In the genomic region with DNA sequence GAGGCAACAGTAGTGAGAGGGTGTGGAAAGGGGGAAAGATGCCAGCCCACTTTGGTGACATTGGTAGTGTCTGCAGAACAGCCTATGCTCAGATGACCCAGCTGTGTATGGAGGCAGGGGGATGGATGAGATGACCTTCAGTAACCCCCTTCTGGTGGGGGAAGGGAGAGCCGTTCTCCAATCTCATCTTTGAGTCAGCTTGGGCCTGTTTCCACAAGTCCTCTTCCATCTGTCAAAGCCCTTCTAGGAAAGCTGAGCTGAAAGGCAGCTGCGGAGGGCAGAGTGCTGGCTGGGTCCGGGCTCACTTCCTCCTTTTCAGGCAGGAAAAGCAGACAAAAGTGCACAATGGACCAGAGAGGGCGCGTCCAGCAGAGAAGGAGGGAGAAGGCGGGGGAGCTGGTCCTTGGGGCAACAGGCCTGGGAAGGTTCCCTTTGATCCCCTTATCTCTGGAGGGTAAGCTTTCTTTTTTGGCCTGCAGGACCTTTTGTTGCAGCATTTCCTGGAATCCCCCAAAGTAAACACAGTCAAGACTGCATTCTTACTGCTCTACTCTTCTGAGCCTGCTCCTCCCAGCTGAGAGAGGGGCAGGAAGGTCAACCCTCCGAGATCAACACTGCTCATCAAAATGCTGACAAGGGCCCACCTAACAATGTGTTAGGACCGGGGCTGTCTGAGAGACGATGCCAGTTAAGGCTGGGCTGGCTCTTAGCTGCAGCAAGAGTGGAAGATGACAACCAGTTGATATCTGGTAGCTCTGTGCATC, we compare ENCODE assay signal across 8 cellular contexts. TPM values are rescaled to one million over a fixed set of nuclear protein-coding genes. Genes with fewer than 3 reads are reported as not detected.
A peak's percentile ranks its signal among the peaks of the same experiment; 100 is the strongest.
DNase-seq lines count a peak whose midpoint lies in the region; ATAC-seq and TF ChIP-seq lines count a peak whose summit lies in the region.

No MANE protein-coding gene starts in this region.

- CTCF ChIA-PET in IMR-90 (lab: Yijun Ruan, JAX) (no interaction called here), WTC11 (lab: Charles Lee) (interaction anchor here (0.6 to 2.1 kb wide), 8 partner anchors 25 to 607 kb away, joined by 3 to 12 read pairs (median 4); partner anchors contain the start of gene ZNF503)
- CTCF ChIA-PET in activated naive CD4-positive, alpha-beta T cell treated with anti-CD3 and anti-CD28 coated beads, Interleukin-2, amount 10 ng/mL, durations not matched to agents 7 days and 5 days (lab: Charles Lee): no interaction called here

- H3K36me3 Mint-ChIP-seq in WTC11: no peaks in the 10 kb centered on the region
- H3K36me3 Mint-ChIP-seq in activated naive CD4-positive, alpha-beta T cell treated with anti-CD3 and anti-CD28 coated beads, Interleukin-2, amount 10 ng/mL, durations not matched to agents 7 days and 5 days: no peaks in the 10 kb centered on the region

- H3K9me3 ChIP-seq in IMR-90 (ENCODE audit: control insufficient read depth, insufficient read depth, low read length) (no peaks in the 10 kb centered on the region), suprapubic skin (no peaks in the 10 kb centered on the region)

- H3K79me1 ChIP-seq in IMR-90 (ENCODE audit: low read depth in 1 of 2, low read length in 2 of 2): no peaks in the 10 kb centered on the region

- H3K27me3 Mint-ChIP-seq in WTC11 (ENCODE audit: low read depth): peaks cover 95% of the 10 kb centered on the region
- peaks cover 59% of the 10 kb centered on the region for H3K27me3 Mint-ChIP-seq in activated naive CD4-positive, alpha-beta T cell treated with anti-CD3 and anti-CD28 coated beads, Interleukin-2, amount 10 ng/mL, durations not matched to agents 7 days and 5 days

- TF ChIP-seq POLR2A in IMR-90 (IDR thresholded peaks at IDR 0.05; ENCODE audit: low read depth, low read length) (no peak), suprapubic skin (IDR thresholded peaks at IDR 0.05) (no peak), GM18505 (IDR thresholded peaks at IDR 0.05; ENCODE audit: borderline replicate concordance, extremely low read depth, insufficient read depth, insufficient read length) (no peak)

- peaks cover 42% of the 10 kb centered on the region for H3K4me1 Mint-ChIP-seq in WTC11
- peaks cover 3% of the 10 kb centered on the region for H3K4me1 Mint-ChIP-seq in activated naive CD4-positive, alpha-beta T cell treated with anti-CD3 and anti-CD28 coated beads, Interleukin-2, amount 10 ng/mL, durations not matched to agents 7 days and 5 days

- H2AK5ac ChIP-seq in IMR-90 (ENCODE audit: low read depth, low read length): no peak overlapping the region

- ATAC-seq in IMR-90 (ENCODE audit: low read depth): peak; percentile 52
- peak; percentile 57 for ATAC-seq in WTC11
- ATAC-seq in GM18505 (IDR thresholded peaks at IDR 0.05; ENCODE audit: unreplicated experiment): no peak
- no peak for ATAC-seq in HG03439 (IDR thresholded peaks at IDR 0.05; ENCODE audit: unreplicated experiment)

- no peak overlapping the region for H2BK5ac ChIP-seq in IMR-90 (ENCODE audit: low read depth, low read length, poor library complexity, severe bottlenecking)

- H4K20me1 ChIP-seq in IMR-90 (ENCODE audit: insufficient read depth, low read length): no peaks in the 10 kb centered on the region

- TF ChIP-seq RAD21 in IMR-90 (IDR thresholded peaks at IDR 0.05; ENCODE audit: low read length): no peak

- no peak overlapping the region for H3K56ac ChIP-seq in IMR-90 (ENCODE audit: extremely low read depth, insufficient read depth, low read length)

- dilution Hi-C loops in IMR-90 (cut with HindIII; ENCODE audit: low sequenced_read_pairs, unreplicated experiment): no loop called here

- no peak overlapping the region for H2AK9ac ChIP-seq in IMR-90 (replicated peaks; ENCODE audit: low read depth, low read length, poor library complexity)

- H3K27me3 ChIP-seq in IMR-90 (ENCODE audit: control insufficient read depth, insufficient read depth, low read length) (peaks cover 19% of the 10 kb centered on the region), suprapubic skin (no peaks in the 10 kb centered on the region)

- no peak overlapping the region for H3K27ac Mint-ChIP-seq in WTC11
- no peak overlapping the region for H3K27ac Mint-ChIP-seq in activated naive CD4-positive, alpha-beta T cell treated with anti-CD3 and anti-CD28 coated beads, Interleukin-2, amount 10 ng/mL, durations not matched to agents 7 days and 5 days

- peak overlapping the region; percentile 7; the same call in 1 of the 2 replicates for H3K4me2 ChIP-seq in IMR-90 (ENCODE audit: low read depth, low read length)

- in situ Hi-C loops in IMR-90 (cut with MboI; ENCODE audit: low sequenced_read_pairs): no loop called here
- in situ Hi-C loops in ACHN (cut with HindIII; ENCODE audit: low pct_ligation_motif_present, low pct_unique_long_range_greater_than_20kb, low sequenced_read_pairs): no loop called here

- no peak overlapping the region for H3K23ac ChIP-seq in IMR-90 (ENCODE audit: low read depth, low read length)

- no peak overlapping the region for H2BK20ac ChIP-seq in IMR-90 (ENCODE audit: low read depth, low read length)

- H4K8ac ChIP-seq in IMR-90 (ENCODE audit: low read depth in 2 of 2, low read length in 2 of 2): peak overlapping the region; percentile 27 to 47; a peak in 2 of 4 replicates

- BruUV-seq in IMR-90 (replicated peaks; lab: Mats Ljungman, UMichigan): no TSS peak

- peak overlapping the region; percentile 10; the same call in 1 of the 2 replicates for H3K27ac ChIP-seq in IMR-90 (ENCODE audit: insufficient read depth, low read length)
- H3K27ac ChIP-seq in suprapubic skin: peak overlapping the region; percentile 64

- TF ChIP-seq EP300 in suprapubic skin (IDR thresholded peaks at IDR 0.05): no peak

- H3K36me3 ChIP-seq in IMR-90 (ENCODE audit: control insufficient read depth, insufficient read depth, low read length) (no peaks in the 10 kb centered on the region), suprapubic skin (no peaks in the 10 kb centered on the region)

- POLR2A ChIA-PET in IMR-90 (lab: Charles Lee; ENCODE audit: unreplicated experiment) (no interaction called here), WTC11 (lab: Charles Lee) (interaction anchor here (0.9 kb wide), 1 partner anchor 193 kb away, joined by 4 read pairs; no protein-coding TSS in a partner anchor)

- H3K4me3 Mint-ChIP-seq in WTC11: peak overlapping the region; percentile 65
- no peak overlapping the region for H3K4me3 Mint-ChIP-seq in activated naive CD4-positive, alpha-beta T cell treated with anti-CD3 and anti-CD28 coated beads, Interleukin-2, amount 10 ng/mL, durations not matched to agents 7 days and 5 days

- intact Hi-C loops in IMR-90 (cut with micrococcal nuclease): no loop called here

- no peak for TF ChIP-seq CTCF in IMR-90 (conservative IDR thresholded peaks at IDR 0.05; ENCODE audit: low read depth, low read length)
- TF ChIP-seq CTCF in WTC11 (IDR thresholded peaks at IDR 0.05): no peak
- no peak for TF ChIP-seq CTCF in suprapubic skin (IDR thresholded peaks at IDR 0.05)

- no peak overlapping the region for H3K9ac ChIP-seq in IMR-90 (ENCODE audit: low read depth, low read length)

- H3K9me1 ChIP-seq in IMR-90 (ENCODE audit: insufficient read depth, low read length): no peaks in the 10 kb centered on the region

- H3K4me3 ChIP-seq in IMR-90 (ENCODE audit: insufficient read depth, low read depth, low read length): no peak overlapping the region
- peak overlapping the region; percentile 64 for H3K4me3 ChIP-seq in suprapubic skin

- H2AFZ ChIP-seq in IMR-90 (replicated peaks; ENCODE audit: low read length, poor library complexity): peak overlapping the region; percentile 16

- no peak overlapping the region for H2BK15ac ChIP-seq in IMR-90 (ENCODE audit: low read depth, low read length)

- peak overlapping the region; percentile 13; the same call in 1 of the 2 replicates for H4K5ac ChIP-seq in IMR-90 (ENCODE audit: low read depth, low read length)

- peak overlapping the region; percentile 57; the same call in 1 of the 2 replicates for H4K91ac ChIP-seq in IMR-90 (ENCODE audit: insufficient read depth, low read depth, low read length)

- H3K4me1 ChIP-seq in IMR-90 (ENCODE audit: control insufficient read depth, insufficient read depth, low read length) (peaks cover 6% of the 10 kb centered on the region; the same call in 1 of the 2 replicates), suprapubic skin (peaks cover 52% of the 10 kb centered on the region)

- no peak overlapping the region for H2BK120ac ChIP-seq in IMR-90 (ENCODE audit: low read depth, low read length)

- 28% methylated on average over 2 of the region's 9 CpGs; no CpG with 5 or more reads in 1 of the 2 experiments for WGBS in IMR-90 (ENCODE audit: extremely low coverage in 2 of 2, insufficient read length in 1 of 2), 2 experiments
- 38% methylated on average over 9 of the region's 9 CpGs for WGBS in suprapubic skin

- H3K4ac ChIP-seq in IMR-90 (ENCODE audit: low read depth, low read length): no peak overlapping the region

- H3K9me3 Mint-ChIP-seq in WTC11: no peaks in the 10 kb centered on the region
- no peaks in the 10 kb centered on the region for H3K9me3 Mint-ChIP-seq in activated naive CD4-positive, alpha-beta T cell treated with anti-CD3 and anti-CD28 coated beads, Interleukin-2, amount 10 ng/mL, durations not matched to agents 7 days and 5 days

- H3K18ac ChIP-seq in IMR-90 (ENCODE audit: low read depth, low read length): peak overlapping the region; percentile 6; the same call in 1 of the 2 replicates

- no peak overlapping the region for H3K14ac ChIP-seq in IMR-90 (replicated peaks; ENCODE audit: low read depth, low read length)

- DNase-seq in IMR-90: no peak
- peak; percentile 41 for DNase-seq in WTC11 (ENCODE audit: low spot score)
- peak; percentile 82 for DNase-seq in islet precursor cell
- no peak for DNase-seq in suprapubic skin (ENCODE audit: low spot score in 2 of 2)
- no peak for DNase-seq in ACHN
- DNase-seq in activated naive CD4-positive, alpha-beta T cell treated with anti-CD3 and anti-CD28 coated beads, Interleukin-2, amount 10 ng/mL, durations not matched to agents 7 days and 5 days: no peak

TF ChIP-seq in IMR-90, 13 proteins besides CTCF, POLR2A, EP300 and RAD21 (continues in another document):
- no peak for TF ChIP-seq MXI1 (IDR thresholded peaks at IDR 0.05; ENCODE audit: borderline replicate concordance, low read depth, low read length)

TF ChIP-seq in WTC11, 78 proteins besides CTCF, POLR2A, EP300 and RAD21 (continues in another document):
- peak; percentile 51; the same call in 1 of the 2 replicates for TF ChIP-seq NR2C2 (CRISPR knock-in tag; IDR thresholded peaks at IDR 0.05)

RNA-seq across cellular contexts. Expression of gene LRMDA, which starts 1.2 kb away (rescaled TPM):
- total RNA-seq in IMR-90 (2012; rRNA removed) (under 0.01 TPM in 1 of 2 replicates, not detected in the other), WTC11 (2021) (0.48 to 0.92 TPM (median 0.78 TPM) in 3 replicates), suprapubic skin (1 to 10 TPM in 2 of 4 donors, under 1 TPM in 1, not detected in 1; 0.10 to 2.9 (median 1.9) TPM)
- 0.07 TPM in 1 of 2 replicates, not detected in the other for polyA plus RNA-seq in IMR-90 (2012; rRNA removed)
- polyA plus RNA-seq in IMR-90 (2012; cell fraction: cytosol; rRNA removed): 0.01 TPM in 1 of 2 replicates, not detected in the other
- not detected in 2 replicates for polyA plus RNA-seq in IMR-90 (2012; cell fraction: nucleus; rRNA removed; ENCODE audit: low replicate concordance)

RNA-seq across cellular contexts. Expression of gene ZNF503, which starts 28.6 kb away (rescaled TPM):
- total RNA-seq in IMR-90 (2012; rRNA removed) (0.36 and 0.83 TPM in 2 replicates), WTC11 (2021) (0.25 to 0.39 TPM (median 0.34 TPM) in 3 replicates), suprapubic skin (1 to 10 TPM; 5.7 to 7.6 (median 6.6) TPM)
- 5.8 and 7.2 TPM in 2 replicates for polyA plus RNA-seq in IMR-90 (2012; rRNA removed)
- polyA plus RNA-seq in IMR-90 (2012; cell fraction: cytosol; rRNA removed): 9.6 and 16.1 TPM in 2 replicates
- polyA plus RNA-seq in IMR-90 (2012; cell fraction: nucleus; rRNA removed; ENCODE audit: low replicate concordance): 7.7 and 20.9 TPM in 2 replicates

Comparison
In these comparisons a context has a peak if more than half of its experiments do, and no peak if none do; other contexts are left out.
1. ATAC-seq: peak in IMR-90 (single experiment) and WTC11 (single experiment); none in GM18505 (single experiment) and HG03439 (single experiment).
2. DNase-seq: peak in WTC11 (single experiment) and islet precursor cell (single experiment); none in IMR-90 (single experiment), suprapubic skin (0 of 2), ACHN (single experiment) and activated naive CD4-positive, alpha-beta T cell treated with anti-CD3 and anti-CD28 coated beads, Interleukin-2, amount 10 ng/mL, durations not matched to agents 7 days and 5 days (single experiment).